12 cellular contexts compared by ENCODE assay signal in genomic region chr5:10726179-10726912, GRCh38. TPM values are rescaled to one million over a fixed set of nuclear protein-coding genes. Genes with fewer than 3 reads are reported as not detected.
DNase-seq lines count a peak whose midpoint lies in the region; ATAC-seq and TF ChIP-seq lines count a peak whose summit lies in the region.
"Had no signal": no experiment of that assay in that cellular context is flagged by ENCODE, and none has a peak within 500 bp of the region (broad histone marks: within the 10 kb centered on the region; RNA-seq: fewer than 3 reads in every experiment).

No MANE protein-coding gene starts in this region.

- ATAC-seq in GM18502 (IDR thresholded peaks at IDR 0.05; ENCODE audit: poor library complexity, unreplicated experiment) (peak; percentile 17), HCT116 (no peak), T-helper 17 cell (no peak), omental fat pad (ENCODE audit: low FRiP score) (no peak)

- no peak for TF ChIP-seq CTCF in HCT116 (IDR thresholded peaks at IDR 0.05 in 2 of 3, conservative IDR thresholded peaks at IDR 0.05 in 1 of 3; ENCODE audit: borderline replicate concordance in 1 of 3, insufficient read depth in 1 of 3, low read depth in 2 of 3, low read length in 2 of 3)
- TF ChIP-seq CTCF in BE2C (IDR thresholded peaks at IDR 0.05; ENCODE audit: low read depth, low read length), result no peak
- TF ChIP-seq CTCF in omental fat pad (IDR thresholded peaks at IDR 0.05), result no peak

- TF ChIP-seq POLR2A in HCT116 (IDR thresholded peaks at IDR 0.05; ENCODE audit: borderline replicate concordance, extremely low read depth, insufficient read depth, insufficient read length), result no peak

- H3K36me3 ChIP-seq in HCT116 (ENCODE audit: control insufficient read depth in 1 of 2, insufficient read depth in 2 of 2, low read length in 2 of 2) (no peaks in the 10 kb centered on the region), BE2C (no peaks in the 10 kb centered on the region)

- no peaks in the 10 kb centered on the region for H3K27me3 ChIP-seq in HCT116 (ENCODE audit: insufficient read depth, low read length)
- H3K27me3 ChIP-seq in BE2C, result no peaks in the 10 kb centered on the region

- H3K4me3 Mint-ChIP-seq in T-helper 17 cell, result no peak overlapping the region

- H4K20me1 ChIP-seq in HCT116 (ENCODE audit: insufficient read depth), result no peaks in the 10 kb centered on the region

- peak overlapping the region; percentile 65 for H3K27ac Mint-ChIP-seq in T-helper 17 cell

- H3K4me1 ChIP-seq in HCT116 (ENCODE audit: control insufficient read depth in 1 of 2, insufficient read depth in 2 of 2, low read length in 2 of 2), result peaks cover 44 to 46% of the 10 kb centered on the region in 2 experiments
- no peaks in the 10 kb centered on the region for H3K4me1 ChIP-seq in BE2C

- H2AFZ ChIP-seq in HCT116 (ENCODE audit: low read depth, low read length, poor library complexity, severe bottlenecking), result no peak overlapping the region

- CTCF ChIA-PET in HCT116 (lab: Charles Lee), result no interaction called here

- RAD21 ChIA-PET in HCT116 (lab: Charles Lee; ENCODE audit: low non-redundant PET in 1 of 2, low total read pairs in 2 of 2, uncharacterized antibody in 2 of 2, unreplicated experiment in 2 of 2), result no interaction called here

- peaks cover 8% of the 10 kb centered on the region; the same call in 1 of the 2 replicates for H3K79me2 ChIP-seq in HCT116 (ENCODE audit: insufficient read depth, low read length)

- H3K9me3 ChIP-seq in HCT116 (ENCODE audit: control insufficient read depth in 1 of 2, insufficient read depth in 1 of 2, low read depth in 1 of 2, low read length in 2 of 2) (no peaks in the 10 kb centered on the region), T-helper 17 cell (ENCODE audit: control insufficient read depth, low read length, poor library complexity, severe bottlenecking) (no peaks in the 10 kb centered on the region), BE2C (no peaks in the 10 kb centered on the region)

- peak overlapping the region in 1 of 2 experiments; percentile 48; a peak in 1 of 4 replicates for H3K4me3 ChIP-seq in HCT116 (replicated peaks in 1 of 2; ENCODE audit: low read depth in 1 of 2, low read length in 2 of 2)
- no peak overlapping the region for H3K4me3 ChIP-seq in BE2C (ENCODE audit: low read depth, low read length)
- H3K4me3 ChIP-seq: smooth muscle cell had no signal

- peak overlapping the region; percentile 80 for H3K4me2 ChIP-seq in HCT116 (ENCODE audit: low read length)

- H3K9me2 ChIP-seq in HCT116 (ENCODE audit: insufficient read depth), result no peaks in the 10 kb centered on the region

- H3K27ac ChIP-seq in HCT116 (ENCODE audit: low read depth, low read length), result peak overlapping the region; percentile 96

- H3K4me1 Mint-ChIP-seq in T-helper 17 cell, result peaks cover 20% of the 10 kb centered on the region

- intact Hi-C loops in HCT116 (cut with micrococcal nuclease), result no loop called here

- TF ChIP-seq RAD21 in HCT116 (IDR thresholded peaks at IDR 0.05; ENCODE audit: low read depth), result no peak

- DNase-seq in HCT116 (ENCODE audit: low read depth, low spot score) (no peak), T-helper 17 cell (no peak), lung microvascular endothelial cell (ENCODE audit: low read depth in 2 of 2) (peak; percentile 54), GM19240 (ENCODE audit: insufficient read length, low spot score) (no peak), BE2C (no peak), NOMO-1 (lab: John Stamatoyannopoulos, UW; ENCODE audit: unreplicated experiment in 2 of 2) (no peak), omental fat pad (ENCODE audit: low spot score) (no peak)
- DNase-seq: activated CD4-positive, CD25-positive, alpha-beta regulatory T cell treated with anti-CD3 and anti-CD28 coated beads, Interleukin-2, amount 50 U/mL, for 72 hours; aorta; NCI-H146 had no signal

- peak overlapping the region; percentile 62; the same call in 1 of the 2 replicates for H3K9ac ChIP-seq in HCT116 (ENCODE audit: low read length)

- POLR2A ChIA-PET in HCT116 (lab: Charles Lee), result no interaction called here

- H3K27me3 Mint-ChIP-seq in T-helper 17 cell, result no peaks in the 10 kb centered on the region

- BruUV-seq in HCT116 (replicated peaks; lab: Mats Ljungman, UMichigan), result no TSS peak

- H3K36me3 Mint-ChIP-seq in T-helper 17 cell (ENCODE audit: low read depth), result peaks cover 8% of the 10 kb centered on the region

TF ChIP-seq in HCT116, 20 proteins besides CTCF, POLR2A, EP300 and RAD21:
- TF ChIP-seq MAX (IDR thresholded peaks at IDR 0.05) (no peak), EGR1 (IDR thresholded peaks at IDR 0.05; ENCODE audit: low read depth) (no peak), POLR2AphosphoS5 (IDR thresholded peaks at IDR 0.05; ENCODE audit: low read depth, low read length) (no peak), REST (IDR thresholded peaks at IDR 0.05; ENCODE audit: low read depth) (no peak), YY1 (IDR thresholded peaks at IDR 0.05; ENCODE audit: extremely low read depth, insufficient replicate concordance, low read depth, low read length) (no peak), EZH2phosphoT487 (IDR thresholded peaks at IDR 0.05; ENCODE audit: borderline replicate concordance) (no peak), ZBTB33 (IDR thresholded peaks at IDR 0.05; ENCODE audit: extremely low read depth, insufficient replicate concordance, low read length) (no peak), SIN3A (IDR thresholded peaks at IDR 0.05; ENCODE audit: low read depth) (no peak), ATF3 (IDR thresholded peaks at IDR 0.05) (no peak), ZFX (IDR thresholded peaks at IDR 0.05) (no peak), TCF7L2 (IDR thresholded peaks at IDR 0.05; ENCODE audit: borderline replicate concordance, extremely low read depth, insufficient read depth, insufficient read length) (no peak), CEBPB (IDR thresholded peaks at IDR 0.05; ENCODE audit: low read depth) (no peak), SRF (IDR thresholded peaks at IDR 0.05; ENCODE audit: low read depth) (no peak), FOSL1 (IDR thresholded peaks at IDR 0.05; ENCODE audit: low read depth) (no peak), ELF1 (IDR thresholded peaks at IDR 0.05; ENCODE audit: borderline replicate concordance, low read depth) (no peak), JUND (IDR thresholded peaks at IDR 0.05) (no peak), ZNF274 (IDR thresholded peaks at IDR 0.05; ENCODE audit: low read depth, low read length) (no peak)

RNA-seq across cellular contexts. Expression of gene DAP, which starts 34.7 kb away (rescaled TPM):
- total RNA-seq in HCT116 (2021; ENCODE audit: unreplicated experiment) (59.1 TPM), T-helper 17 cell (10 to 100 TPM; 40.1 to 54.5 TPM), lung microvascular endothelial cell (16.1 and 23.5 TPM in 2 replicates), omental fat pad (10 to 100 TPM; 47.8 to 57.3 (median 50.0) TPM)
- polyA plus RNA-seq in HCT116 (2012), result 68.9 and 69.2 TPM in 2 replicates
- polyA plus RNA-seq in BE2C (2012; ENCODE audit: insufficient read depth, insufficient read length, low read depth), result 61.0 TPM

Comparison
In these comparisons a context has a peak if more than half of its experiments do, and no peak if none do; other contexts are left out.
1. DNase-seq: peak in lung microvascular endothelial cell (2 of 2); none in HCT116 (single experiment), T-helper 17 cell (0 of 3), GM19240 (single experiment), BE2C (single experiment), NOMO-1 (0 of 2) and omental fat pad (single experiment).